ENCODE assay signal across 8 cellular contexts in genomic region chr14:59188461-59189280, GRCh38. TPM values are rescaled to one million over a fixed set of nuclear protein-coding genes. Genes with fewer than 3 reads are reported as not detected.
DNase-seq lines count a peak whose midpoint lies in the region; ATAC-seq and TF ChIP-seq lines count a peak whose summit lies in the region.

DAAM1 (plus strand) TSS chr14:59188667; CDS start chr14:59263478, 74,811 bp downstream.

- peak within 1 kb of the TSS; percentile 93 to 99 (median 94) for H3K4me3 Mint-ChIP-seq in IgD-negative memory B cell

- H3K27ac Mint-ChIP-seq in IgD-negative memory B cell, result peak within 1 kb of the TSS; percentile 77 to 96 (median 89)

- H3K9ac ChIP-seq in mucosa of stomach (ENCODE audit: low read length), result peak within 1 kb of the TSS; percentile 89

- H3K36me3 ChIP-seq in mucosa of stomach (ENCODE audit: control insufficient read depth, insufficient read depth, low read length), result no peaks in the 10 kb centered on the region

- peaks cover 7 to 20% (median 9%) of the 10 kb centered on the region in 3 donors for H3K4me1 Mint-ChIP-seq in IgD-negative memory B cell

- H3K27me3 ChIP-seq in mucosa of stomach (ENCODE audit: control insufficient read depth, insufficient read depth, low read length), result no peaks in the 10 kb centered on the region

- peak; percentile 87 for ATAC-seq in GM21529 (IDR thresholded peaks at IDR 0.05; ENCODE audit: unreplicated experiment)

- H3K4me3 ChIP-seq in epithelial cell of proximal tubule (ENCODE audit: low read depth, low read length) (peak within 1 kb of the TSS; percentile 81), mucosa of stomach (ENCODE audit: low read length) (peak within 1 kb of the TSS; percentile 85)

- no peaks in the 10 kb centered on the region for H3K36me3 Mint-ChIP-seq in IgD-negative memory B cell

- no peaks in the 10 kb centered on the region for H3K9me3 Mint-ChIP-seq in IgD-negative memory B cell

- H3K4me1 ChIP-seq in mucosa of stomach (ENCODE audit: control insufficient read depth, insufficient read depth, low read length), result peaks cover 6% of the 10 kb centered on the region

- DNase-seq in DMS114 treated with DMSO at 0.1 percent for 48 hours (lab: John Stamatoyannopoulos, UW; ENCODE audit: unreplicated experiment) (peak; percentile 92), OCI-M2 (lab: John Stamatoyannopoulos, UW; ENCODE audit: unreplicated experiment) (peak; percentile 83), epithelial cell of proximal tubule (ENCODE audit: low read depth) (peak; percentile 87)
- DNase-seq in activated T-cell treated with anti-CD3 and anti-CD28 coated beads, Interleukin-2, amount 50 U/mL, for 1 hour, result peak; percentile 92
- DNase-seq in stimulated activated CD8-positive, alpha-beta memory T cell treated with anti-CD3 and anti-CD28 coated beads, Interleukin-7, amount 100 ng/mL, for 1 hour (ENCODE audit: low read depth in 2 of 2), result peak; percentile 86 to 89

- no peak for TF ChIP-seq CTCF in epithelial cell of proximal tubule (conservative IDR thresholded peaks at IDR 0.05; ENCODE audit: low read depth, low read length)

- no peaks in the 10 kb centered on the region for H3K9me3 ChIP-seq in mucosa of stomach (ENCODE audit: control insufficient read depth, low read length)

- H3K27me3 Mint-ChIP-seq in IgD-negative memory B cell, result peaks cover 7% of the 10 kb centered on the region

RNA-seq across cellular contexts. Expression of gene DAAM1, which starts in this region (rescaled TPM):
- 42.2 TPM for polyA plus RNA-seq in IgD-negative memory B cell
- 13.2 and 17.5 TPM in 2 replicates for total RNA-seq in epithelial cell of proximal tubule

Comparison
In these comparisons a context has a peak if more than half of its experiments do, and no peak if none do; other contexts are left out.
1. Peak in every context shown above with its lines: DNase-seq, ATAC-seq and H3K4me3 ChIP-seq.